In the genomic region with DNA sequence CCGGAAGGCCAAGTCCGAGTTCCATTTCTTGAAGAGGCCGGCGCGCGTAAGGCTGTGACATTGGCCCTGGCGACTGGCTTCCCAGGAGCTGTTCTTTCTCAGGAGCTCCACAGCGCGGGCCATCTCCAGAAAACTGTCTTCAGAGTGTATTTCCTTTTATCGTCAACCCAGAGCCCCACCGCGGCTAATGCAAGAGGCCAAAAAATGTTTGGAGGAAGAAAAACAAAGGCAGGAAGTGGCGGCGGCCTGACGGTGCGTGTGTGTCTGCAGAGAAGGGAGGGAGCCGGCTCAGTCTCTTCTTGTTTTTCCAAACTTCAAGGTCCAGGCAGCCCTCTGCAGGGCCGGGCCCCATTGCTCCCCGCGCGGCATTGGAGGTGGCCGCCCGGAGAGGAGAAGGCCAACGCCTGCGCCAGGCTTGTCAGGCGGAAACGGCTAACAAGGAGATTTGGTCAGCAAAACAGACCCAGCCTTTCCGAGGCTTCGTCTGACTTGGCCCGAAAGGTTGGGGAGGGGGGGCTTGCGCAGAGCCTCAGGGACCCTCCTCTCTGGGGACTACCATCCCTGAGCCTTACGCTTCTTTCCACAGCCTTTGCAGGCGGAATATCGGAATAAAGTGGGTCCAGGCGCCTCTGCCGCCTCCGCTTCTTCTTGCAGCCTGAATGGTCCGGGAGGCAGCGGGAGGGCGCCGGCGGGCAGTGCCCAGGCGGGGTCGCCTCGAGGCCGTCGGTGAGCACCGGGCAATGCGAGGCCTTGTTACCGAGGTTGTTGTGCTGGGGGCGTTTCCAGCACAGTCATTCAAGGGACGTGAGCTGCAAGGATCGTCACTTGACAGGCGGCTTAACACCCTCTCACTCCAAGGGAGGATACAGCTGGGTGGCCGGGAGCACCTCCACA, we compare ENCODE assay signal across 9 cellular contexts. TPM values are rescaled to one million over a fixed set of nuclear protein-coding genes. Genes with fewer than 3 reads are reported as not detected.
DNase-seq lines count a peak whose midpoint lies in the region; ATAC-seq, FAIRE-seq and TF ChIP-seq lines count a peak whose summit lies in the region.
"Had no signal": no experiment of that assay in that cellular context is flagged by ENCODE, and none has a peak within 500 bp of the region (broad histone marks: within the 10 kb centered on the region; RNA-seq: fewer than 3 reads in every experiment).

No MANE protein-coding gene starts in this region.

- FAIRE-seq in D721Med (lab: Jason Lieb, UNC), result no peak

- no peaks in the 10 kb centered on the region for H3K9me3 Mint-ChIP-seq in central memory CD8-positive, alpha-beta T cell

- DNase-seq in AG10803 (ENCODE audit: low read depth) (no peak), LoVo (ENCODE audit: low spot score) (peak; percentile 83), NCI-H146 treated with DMSO at 0.1 percent for 48 hours (lab: John Stamatoyannopoulos, UW; ENCODE audit: unreplicated experiment) (no peak), D721Med (ENCODE audit: insufficient read length, low spot score) (no peak), cerebellum (ENCODE audit: low spot score) (no peak)
- no peak for DNase-seq in central memory CD8-positive, alpha-beta T cell (ENCODE audit: low spot score in 2 of 2)

- H3K27me3 Mint-ChIP-seq in central memory CD8-positive, alpha-beta T cell, result peaks cover 96% of the 10 kb centered on the region

- H3K4me1 Mint-ChIP-seq in central memory CD8-positive, alpha-beta T cell, result peaks cover 49% of the 10 kb centered on the region

- H3K9me3 ChIP-seq in muscle layer of colon (ENCODE audit: low read length), result no peaks in the 10 kb centered on the region

- peaks cover 5 to 12% of the 10 kb centered on the region in 2 donors for H3K27me3 ChIP-seq in muscle layer of colon (ENCODE audit: control insufficient read depth in 1 of 2, insufficient read depth in 2 of 2, low read length in 2 of 2)

- TF ChIP-seq CTCF in AG10803 (conservative IDR thresholded peaks at IDR 0.05; ENCODE audit: low read length) (no peak), D721Med (IDR thresholded peaks at IDR 0.05; ENCODE audit: insufficient read depth, missing control alignments) (no peak)

- peak overlapping the region; percentile 97 for H3K27ac ChIP-seq in muscle layer of colon (ENCODE audit: low read depth, low read length)

- peak overlapping the region; percentile 98 for H3K9ac ChIP-seq in muscle layer of colon (ENCODE audit: low read length)

- H3K36me3 ChIP-seq in muscle layer of colon (ENCODE audit: insufficient read depth, low read length), result no peaks in the 10 kb centered on the region

- peaks cover 25% of the 10 kb centered on the region for H3K36me3 Mint-ChIP-seq in central memory CD8-positive, alpha-beta T cell (ENCODE audit: insufficient read depth)

- peaks cover 26% of the 10 kb centered on the region for H3K4me1 ChIP-seq in muscle layer of colon (ENCODE audit: insufficient read depth, low read length)

- peak overlapping the region; percentile 42 for H3K27ac Mint-ChIP-seq in central memory CD8-positive, alpha-beta T cell (ENCODE audit: low read depth)

- H3K4me3 ChIP-seq in AG10803 (ENCODE audit: low read length) (peak overlapping the region; percentile 22), muscle layer of colon (ENCODE audit: low read depth in 1 of 2, low read length in 2 of 2) (peak overlapping the region; percentile 66 to 92)

- ATAC-seq in central memory CD8-positive, alpha-beta T cell (replicated peaks; ENCODE audit: extremely low read depth, poor library complexity, severe bottlenecking), result peak; percentile 34
- no peak for ATAC-seq in GM19467 (IDR thresholded peaks at IDR 0.05; ENCODE audit: unreplicated experiment)

- peak overlapping the region; percentile 71 for H3K4me3 Mint-ChIP-seq in central memory CD8-positive, alpha-beta T cell

RNA-seq across cellular contexts. Expression of a gene that starts 3.9 kb away (rescaled TPM):
- total RNA-seq in cerebellum, result not detected
- total RNA-seq: mononuclear cell had no signal

RNA-seq across cellular contexts. Expression of a gene that starts 11.0 kb away (rescaled TPM):
- not detected for total RNA-seq in cerebellum

RNA-seq across cellular contexts. Expression of a gene that starts 14.8 kb away (rescaled TPM):
- total RNA-seq in cerebellum, result not detected

RNA-seq across cellular contexts. Expression of a gene that starts 23.6 kb away (rescaled TPM):
- not detected for total RNA-seq in cerebellum

RNA-seq across cellular contexts. Expression of a gene that starts 32.4 kb away (rescaled TPM):
- total RNA-seq in cerebellum, result not detected
